ENCODE assay signal across 28 cellular contexts in genomic region chr21:31927872-31928476, GRCh38. TPM values are rescaled to one million over a fixed set of nuclear protein-coding genes. Genes with fewer than 3 reads are reported as not detected.
DNase-seq lines count a peak whose midpoint lies in the region; ATAC-seq and TF ChIP-seq lines count a peak whose summit lies in the region.
"Had no signal": no experiment of that assay in that cellular context is flagged by ENCODE, and none has a peak within 500 bp of the region (broad histone marks: within the 10 kb centered on the region; RNA-seq: fewer than 3 reads in every experiment).

No MANE protein-coding gene starts in this region.

- peaks cover 10% of the 10 kb centered on the region for H4K20me1 ChIP-seq in neural progenitor cell (ENCODE audit: low read depth)

- H3K4me3 Mint-ChIP-seq in neural progenitor cell = peak overlapping the region; percentile 7
- H3K4me3 Mint-ChIP-seq: activated naive CD8-positive, alpha-beta T cell treated with anti-CD3 and anti-CD28 coated beads for 36 hours; stimulated activated effector memory CD8-positive, alpha-beta T cell treated with anti-CD3 and anti-CD28 coated beads, Interleukin-12 subunit alpha, Interleukin-12 subunit beta, amount 100 ng/mL, for 72 hours; T-helper 2 cell treated with Interferon-gamma antibody and Interleukin-4, amounts not matched to agents 5 μg/mL and 100 μg/mL, for 36 hours had no signal

- DNase-seq in EH (ENCODE audit: low read depth) (peak; percentile 19), NCI-H2227 treated with DMSO at 0.1 percent for 48 hours (lab: John Stamatoyannopoulos, UW) (peak; percentile 74), foreskin keratinocyte (peak in 1 of 2 donors; percentile 22), neural progenitor cell (ENCODE audit: low spot score) (peak; percentile 23), SW 1271 (lab: John Stamatoyannopoulos, UW) (no peak), dorsolateral prefrontal cortex (no peak), brain microvascular endothelial cell (no peak)
- DNase-seq: activated CD4-positive, alpha-beta T cell treated with anti-CD3 and anti-CD28 coated beads for 48 hours; activated CD8-positive, alpha-beta memory T cell treated with anti-CD3 and anti-CD28 coated beads for 24 hours; activated effector memory CD4-positive, alpha-beta T cell treated with anti-CD3 and anti-CD28 coated beads, Interleukin-2, amount 50 U/mL, for 16 hours; activated naive CD8-positive, alpha-beta T cell treated with anti-CD3 and anti-CD28 coated beads for 36 hours; DMS53; Kasumi-1; left cardiac atrium; NCI-H1048; NCI-H187; NCI-H526; occipital lobe; PC-9; stimulated activated CD4-positive, alpha-beta T cell treated with anti-CD3 and anti-CD28 coated beads, Interleukin-4, amount 100 ng/mL, for 24 hours; substantia nigra; upper lobe of right lung had no signal

- peaks cover 3% of the 10 kb centered on the region for H3K27me3 Mint-ChIP-seq in neural progenitor cell (ENCODE audit: insufficient read depth, low read depth)
- H3K27me3 Mint-ChIP-seq: activated naive CD8-positive, alpha-beta T cell treated with anti-CD3 and anti-CD28 coated beads for 36 hours had no signal

- H3K27ac ChIP-seq in foreskin keratinocyte (no peak overlapping the region), neural progenitor cell (peak overlapping the region; percentile 51), dorsolateral prefrontal cortex (peak overlapping the region in 3 of 59 donors; percentile 7 to 44 (median 42)), brain microvascular endothelial cell (no peak overlapping the region)
- H3K27ac ChIP-seq: ascending aorta, PC-9, upper lobe of right lung had no signal

- peaks cover 19% of the 10 kb centered on the region for H3K36me3 Mint-ChIP-seq in neural progenitor cell
- H3K36me3 Mint-ChIP-seq: stimulated activated effector memory CD8-positive, alpha-beta T cell treated with anti-CD3 and anti-CD28 coated beads, Interleukin-12 subunit alpha, Interleukin-12 subunit beta, amount 100 ng/mL, for 72 hours had no signal

- H2AFZ ChIP-seq in neural progenitor cell (replicated peaks) = no peak overlapping the region
- H2AFZ ChIP-seq: PC-9 had no signal

- no peaks in the 10 kb centered on the region for H3K79me2 ChIP-seq in neural progenitor cell (ENCODE audit: low read depth)

- H3K9ac ChIP-seq in neural progenitor cell = no peak overlapping the region

- no peaks in the 10 kb centered on the region for H3K9me3 ChIP-seq in neural progenitor cell (ENCODE audit: low read depth)
- H3K9me3 ChIP-seq: ascending aorta, upper lobe of right lung had no signal

- ATAC-seq in foreskin keratinocyte (peak; percentile 38), HG03457 (IDR thresholded peaks at IDR 0.05; ENCODE audit: unreplicated experiment) (no peak)
- ATAC-seq: HCT116; left cardiac atrium; Right ventricle myocardium inferior; stimulated activated effector memory CD8-positive, alpha-beta T cell treated with anti-CD3 and anti-CD28 coated beads, Interleukin-12 subunit alpha, Interleukin-12 subunit beta, amount 100 ng/mL, for 72 hours; upper lobe of right lung had no signal

- H3K36me3 ChIP-seq in neural progenitor cell = no peaks in the 10 kb centered on the region
- H3K36me3 ChIP-seq in brain microvascular endothelial cell (replicated peaks) = no peaks in the 10 kb centered on the region
- H3K36me3 ChIP-seq: ascending aorta, upper lobe of right lung had no signal

- no peak overlapping the region for H3K4me2 ChIP-seq in neural progenitor cell
- H3K4me2 ChIP-seq: PC-9 had no signal

- in situ Hi-C loops in brain microvascular endothelial cell (cut with HindIII; ENCODE audit: low pct_ligation_motif_present, low sequenced_read_pairs) = no loop called here

- peaks cover 54% of the 10 kb centered on the region for H3K4me1 Mint-ChIP-seq in neural progenitor cell
- H3K4me1 Mint-ChIP-seq: activated naive CD8-positive, alpha-beta T cell treated with anti-CD3 and anti-CD28 coated beads for 36 hours; stimulated activated effector memory CD8-positive, alpha-beta T cell treated with anti-CD3 and anti-CD28 coated beads, Interleukin-12 subunit alpha, Interleukin-12 subunit beta, amount 100 ng/mL, for 72 hours had no signal

- H3K27me3 ChIP-seq in foreskin keratinocyte (no peaks in the 10 kb centered on the region), neural progenitor cell (no peaks in the 10 kb centered on the region), dorsolateral prefrontal cortex (no peaks in the 10 kb centered on the region), brain microvascular endothelial cell (replicated peaks) (no peaks in the 10 kb centered on the region)
- H3K27me3 ChIP-seq: ascending aorta, upper lobe of right lung had no signal

- no peaks in the 10 kb centered on the region for H3K4me1 ChIP-seq in foreskin keratinocyte
- peaks cover 33% of the 10 kb centered on the region for H3K4me1 ChIP-seq in neural progenitor cell
- H3K4me1 ChIP-seq: ascending aorta, upper lobe of right lung had no signal

- H3K4me3 ChIP-seq in neural progenitor cell (no peak overlapping the region), dorsolateral prefrontal cortex (no peak overlapping the region), brain microvascular endothelial cell (ENCODE audit: low read depth, low read length) (no peak overlapping the region)
- H3K4me3 ChIP-seq: ascending aorta, PC-9, upper lobe of right lung had no signal

- peaks cover 10% of the 10 kb centered on the region for H3K9me3 Mint-ChIP-seq in neural progenitor cell

- intact Hi-C loops in dorsolateral prefrontal cortex (cut with DNase I) = no loop called here

- H3F3A ChIP-seq in neural progenitor cell (ENCODE audit: low read depth) = peaks cover 19% of the 10 kb centered on the region

- H3K27ac Mint-ChIP-seq in neural progenitor cell = peak overlapping the region; percentile 92
- H3K27ac Mint-ChIP-seq: activated naive CD8-positive, alpha-beta T cell treated with anti-CD3 and anti-CD28 coated beads for 36 hours; stimulated activated effector memory CD8-positive, alpha-beta T cell treated with anti-CD3 and anti-CD28 coated beads, Interleukin-12 subunit alpha, Interleukin-12 subunit beta, amount 100 ng/mL, for 72 hours; T-helper 2 cell treated with Interferon-gamma antibody and Interleukin-4, amounts not matched to agents 5 μg/mL and 100 μg/mL, for 36 hours had no signal

- TF ChIP-seq CTCF in foreskin keratinocyte (conservative IDR thresholded peaks at IDR 0.05) = no peak
- TF ChIP-seq CTCF in neural progenitor cell (IDR thresholded peaks at IDR 0.05) = no peak
- TF ChIP-seq CTCF in dorsolateral prefrontal cortex (IDR thresholded peaks at IDR 0.05 in 54 of 56, conservative IDR thresholded peaks at IDR 0.05 in 2 of 56; ENCODE audit: low read depth in 1 of 56, partially characterized antibody in 56 of 56) = no peak
- no peak for TF ChIP-seq CTCF in brain microvascular endothelial cell (IDR thresholded peaks at IDR 0.05; ENCODE audit: low read depth, low read length, missing control alignments)

RNA-seq across cellular contexts. Expression of gene HUNK, which starts 55.2 kb away (rescaled TPM):
- total RNA-seq in foreskin keratinocyte (0.17 and 0.42 TPM in 2 replicates), neural progenitor cell (ENCODE audit: low replicate concordance) (4.7 and 5.7 TPM in 2 replicates), dorsolateral prefrontal cortex (10 to 100 TPM in 93 of 120 experiments, 1 to 10 TPM in 27; 3.5 to 29.0 (median 14.0) TPM)
- polyA plus RNA-seq in foreskin keratinocyte = 0.06 and 0.22 TPM in 2 replicates
- total RNA-seq: PC-9 had no signal

Comparison
In these comparisons a context has a peak if more than half of its experiments do, and no peak if none do; other contexts are left out.
1. DNase-seq: peak in EH (single experiment), NCI-H2227 treated with DMSO at 0.1 percent for 48 hours (single experiment) and neural progenitor cell (single experiment); none in SW 1271 (0 of 2), dorsolateral prefrontal cortex (0 of 10) and brain microvascular endothelial cell (single experiment).